Comparison of ENCODE assay signal across 20 cellular contexts in genomic region chr2:33614190-33614589, GRCh38.
"Had no signal": no experiment of that assay in that cellular context is flagged by ENCODE, and none has a peak within 500 bp of the region (broad histone marks: within the 10 kb centered on the region; RNA-seq: fewer than 3 reads in every experiment).

No MANE protein-coding gene starts in this region.

- H3K9me3 ChIP-seq: esophagus squamous epithelium, gastroesophageal sphincter, ovary, vagina had no signal

- H3K36me3 ChIP-seq: esophagus squamous epithelium, gastroesophageal sphincter, ovary, suprapubic skin, tibial artery, upper lobe of left lung, vagina had no signal

- ATAC-seq: effector memory CD8-positive, alpha-beta T cell; gastroesophageal sphincter; left colon; natural killer cell; right cardiac atrium; stimulated activated effector memory CD8-positive, alpha-beta T cell treated with anti-CD3 and anti-CD28 coated beads, Interleukin-12 subunit alpha, Interleukin-12 subunit beta, amount 100 ng/mL, for 72 hours; stimulated activated naive CD8-positive, alpha-beta T cell treated with anti-CD3 and anti-CD28 coated beads, Interleukin-15, Interleukin-2, amounts not matched to agents 100 U/mL and 50 U/mL, for 24 hours had no signal

- FAIRE-seq: colon, small intestine had no signal

- H3K4me1 ChIP-seq: esophagus squamous epithelium, gastroesophageal sphincter, suprapubic skin, tibial artery, upper lobe of left lung, vagina had no signal

- H3K4me3 ChIP-seq: esophagus squamous epithelium, gastroesophageal sphincter, ovary, suprapubic skin, tibial artery, upper lobe of left lung, vagina had no signal

- H3K27ac ChIP-seq: esophagus squamous epithelium, gastroesophageal sphincter, ovary, suprapubic skin, tibial artery, upper lobe of left lung, vagina had no signal

- DNase-seq: effector memory CD8-positive, alpha-beta T cell; esophagus squamous epithelium; foreskin fibroblast; glutamatergic neuron; left colon; natural killer cell; nucleus accumbens; ovary; right cardiac atrium; small intestine; stimulated activated CD4-positive, alpha-beta T cell treated with anti-CD3 and anti-CD28 coated beads, Interleukin-4, amount 100 ng/mL, for 1 hour; stimulated activated CD8-positive, alpha-beta memory T cell treated with anti-CD3 and anti-CD28 coated beads, Interleukin-4, amount 100 ng/mL, for 48 hours; stimulated activated naive CD8-positive, alpha-beta T cell treated with anti-CD3 and anti-CD28 coated beads, Interleukin-15, Interleukin-2, amounts not matched to agents 100 U/mL and 50 U/mL, for 24 hours; tibial artery; upper lobe of left lung had no signal

- H3K27me3 ChIP-seq: esophagus squamous epithelium, gastroesophageal sphincter, ovary, suprapubic skin, tibial artery, upper lobe of left lung, vagina had no signal
